Comparison of ENCODE assay signal across 8 cellular contexts in genomic region chr3:98812851-98813374, GRCh38. TPM values are rescaled to one million over a fixed set of nuclear protein-coding genes. Genes with fewer than 3 reads are reported as not detected.
A peak's percentile ranks its signal among the peaks of the same experiment; 100 is the strongest.
DNase-seq lines count a peak whose midpoint lies in the region; ATAC-seq and TF ChIP-seq lines count a peak whose summit lies in the region.

No MANE protein-coding gene starts in this region.

- 32 to 50% (median 38%) methylated on average over 5 of the region's 5 CpGs for WGBS in stomach, 5 donors

- H3K9me3 ChIP-seq in stomach, result no peaks in the 10 kb centered on the region

- no peak for TF ChIP-seq EP300 in stomach (IDR thresholded peaks at IDR 0.05)

- H3K9ac ChIP-seq in KMS-11, result no peak overlapping the region

- H3K27ac ChIP-seq in KMS-11 (no peak overlapping the region), stomach (no peak overlapping the region)

- H4K20me1 ChIP-seq in KMS-11 (ENCODE audit: insufficient read depth), result no peaks in the 10 kb centered on the region

- H3K79me2 ChIP-seq in KMS-11 (ENCODE audit: insufficient read depth, low read depth), result no peaks in the 10 kb centered on the region

- H3K4me3 ChIP-seq in KMS-11 (IDR thresholded peaks at IDR 0.05; ENCODE audit: insufficient read depth, low read depth, low read length) (no peak overlapping the region), stomach (no peak overlapping the region)

- peak; percentile 38 for ATAC-seq in GM18870 (IDR thresholded peaks at IDR 0.05; ENCODE audit: unreplicated experiment)
- ATAC-seq in SK-N-SH treated with all-trans-retinoic acid at 6 μM for 48 hours, result peak; percentile 59
- no peak for ATAC-seq in HG02571 (IDR thresholded peaks at IDR 0.05; ENCODE audit: unreplicated experiment)

- DNase-seq in Ammon's horn (ENCODE audit: low spot score) (peak; percentile 31), germinal center (ENCODE audit: low spot score) (peak; percentile 7), stomach (peak; percentile 53)
- DNase-seq in stimulated activated CD4-positive, alpha-beta T cell treated with anti-CD3 and anti-CD28 coated beads, Interleukin-1b, Interleukin-23, amount 100 ng/mL, for 48 hours, result no peak

- TF ChIP-seq CTCF in KMS-11 (conservative IDR thresholded peaks at IDR 0.05; ENCODE audit: low read depth, low read length) (peak; percentile 79), stomach (IDR thresholded peaks at IDR 0.05) (peak in 4 of 7 experiments; percentile 44 to 67 (median 54))

- no peak for TF ChIP-seq POLR2A in stomach (IDR thresholded peaks at IDR 0.05)

- H3K4me2 ChIP-seq in KMS-11, result no peak overlapping the region

- H3K27me3 ChIP-seq in KMS-11 (ENCODE audit: insufficient read depth, low read depth) (no peaks in the 10 kb centered on the region), stomach (no peaks in the 10 kb centered on the region)

- intact Hi-C loops in stomach (cut with DNase I; ENCODE audit: low total_unique reads), result no loop called here

- H3K4me1 ChIP-seq in KMS-11 (ENCODE audit: low read depth, poor library complexity, severe bottlenecking) (no peaks in the 10 kb centered on the region), stomach (peaks cover 0 to 37% (median 6%) of the 10 kb centered on the region in 4 donors)

- H3K36me3 ChIP-seq in KMS-11 (ENCODE audit: insufficient read depth), result no peaks in the 10 kb centered on the region
- peaks cover 0 to 17% (median 13%) of the 10 kb centered on the region in 4 donors for H3K36me3 ChIP-seq in stomach

- no peak overlapping the region for H2AFZ ChIP-seq in KMS-11 (ENCODE audit: low read depth)

TF ChIP-seq in SK-N-SH treated with all-trans-retinoic acid at 6 μM for 48 hours, 23 proteins besides CTCF, POLR2A, EP300 and RAD21:
- TF ChIP-seq, protein P1, sequence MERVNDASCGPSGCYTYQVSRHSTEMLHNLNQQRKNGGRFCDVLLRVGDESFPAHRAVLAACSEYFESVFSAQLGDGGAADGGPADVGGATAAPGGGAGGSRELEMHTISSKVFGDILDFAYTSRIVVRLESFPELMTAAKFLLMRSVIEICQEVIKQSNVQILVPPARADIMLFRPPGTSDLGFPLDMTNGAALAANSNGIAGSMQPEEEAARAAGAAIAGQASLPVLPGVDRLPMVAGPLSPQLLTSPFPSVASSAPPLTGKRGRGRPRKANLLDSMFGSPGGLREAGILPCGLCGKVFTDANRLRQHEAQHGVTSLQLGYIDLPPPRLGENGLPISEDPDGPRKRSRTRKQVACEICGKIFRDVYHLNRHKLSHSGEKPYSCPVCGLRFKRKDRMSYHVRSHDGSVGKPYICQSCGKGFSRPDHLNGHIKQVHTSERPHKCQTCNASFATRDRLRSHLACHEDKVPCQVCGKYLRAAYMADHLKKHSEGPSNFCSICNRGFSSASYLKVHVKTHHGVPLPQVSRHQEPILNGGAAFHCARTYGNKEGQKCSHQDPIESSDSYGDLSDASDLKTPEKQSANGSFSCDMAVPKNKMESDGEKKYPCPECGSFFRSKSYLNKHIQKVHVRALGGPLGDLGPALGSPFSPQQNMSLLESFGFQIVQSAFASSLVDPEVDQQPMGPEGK (CRISPR knock-in tag; IDR thresholded peaks at IDR 0.05; ENCODE audit: borderline replicate concordance), result no peak
- TF ChIP-seq ARNTL (CRISPR knock-in tag; IDR thresholded peaks at IDR 0.05; ENCODE audit: borderline replicate concordance, low read depth) (no peak), BACH2 (CRISPR knock-in tag; IDR thresholded peaks at IDR 0.05; ENCODE audit: borderline replicate concordance) (no peak), ZFP3 (CRISPR knock-in tag; IDR thresholded peaks at IDR 0.05) (no peak), CREB5 (CRISPR knock-in tag; IDR thresholded peaks at IDR 0.05; ENCODE audit: low read depth) (no peak), TOX (CRISPR knock-in tag; IDR thresholded peaks at IDR 0.05; ENCODE audit: borderline replicate concordance) (no peak), CSRNP3 (CRISPR knock-in tag; IDR thresholded peaks at IDR 0.05) (no peak), TCF4 (CRISPR knock-in tag; IDR thresholded peaks at IDR 0.05; ENCODE audit: borderline replicate concordance) (no peak), ZNF8 (CRISPR knock-in tag; IDR thresholded peaks at IDR 0.05) (no peak), ESRRG (CRISPR knock-in tag; IDR thresholded peaks at IDR 0.05) (no peak)
- TF ChIP-seq, protein P2, sequence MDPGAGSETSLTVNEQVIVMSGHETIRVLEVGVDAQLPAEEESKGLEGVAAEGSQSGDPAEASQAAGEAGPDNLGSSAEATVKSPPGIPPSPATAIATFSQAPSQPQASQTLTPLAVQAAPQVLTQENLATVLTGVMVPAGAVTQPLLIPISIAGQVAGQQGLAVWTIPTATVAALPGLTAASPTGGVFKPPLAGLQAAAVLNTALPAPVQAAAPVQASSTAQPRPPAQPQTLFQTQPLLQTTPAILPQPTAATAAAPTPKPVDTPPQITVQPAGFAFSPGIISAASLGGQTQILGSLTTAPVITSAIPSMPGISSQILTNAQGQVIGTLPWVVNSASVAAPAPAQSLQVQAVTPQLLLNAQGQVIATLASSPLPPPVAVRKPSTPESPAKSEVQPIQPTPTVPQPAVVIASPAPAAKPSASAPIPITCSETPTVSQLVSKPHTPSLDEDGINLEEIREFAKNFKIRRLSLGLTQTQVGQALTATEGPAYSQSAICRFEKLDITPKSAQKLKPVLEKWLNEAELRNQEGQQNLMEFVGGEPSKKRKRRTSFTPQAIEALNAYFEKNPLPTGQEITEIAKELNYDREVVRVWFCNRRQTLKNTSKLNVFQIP (CRISPR knock-in tag; IDR thresholded peaks at IDR 0.05; ENCODE audit: borderline replicate concordance, low read depth), result no peak

RNA-seq across cellular contexts. Expression of gene ST3GAL6, which starts 49.8 kb away (rescaled TPM):
- total RNA-seq in stomach, result 100 to 1,000 TPM in 1 of 5 donors, 10 to 100 TPM in 3, not detected in 1; 13.6 to 129 (median 40.3) TPM
- 1 to 10 TPM; 5.8 to 7.7 (median 6.1) TPM for polyA plus RNA-seq in stomach
